In genomic region chr2:178946494-178946893, GRCh38 we compare ENCODE assay signal across 31 cellular contexts.
"Had no signal": no experiment of that assay in that cellular context is flagged by ENCODE, and none has a peak within 500 bp of the region (broad histone marks: within the 10 kb centered on the region; RNA-seq: fewer than 3 reads in every experiment).

No MANE protein-coding gene starts in this region.

- H3K4me2 ChIP-seq: PC-9 had no signal

- H3K36me3 ChIP-seq: WERI-Rb-1 had no signal

- H3K27ac ChIP-seq: PC-9, SK-N-MC, WERI-Rb-1 had no signal

- H3K27me3 Mint-ChIP-seq: activated CD4-positive, alpha-beta memory T cell treated with anti-CD3 and anti-CD28 coated beads, Interleukin-2, amount 10 ng/mL, durations not matched to agents 7 days and 5 days; activated CD8-positive, alpha-beta memory T cell treated with anti-CD3 and anti-CD28 coated beads, Interleukin-2, amount 10 ng/mL, durations not matched to agents 7 days and 5 days; activated naive CD4-positive, alpha-beta T cell treated with anti-CD3 and anti-CD28 coated beads, Interleukin-2, amount 10 ng/mL, durations not matched to agents 7 days and 5 days; activated naive CD8-positive, alpha-beta T cell; activated naive CD8-positive, alpha-beta T cell treated with anti-CD3 and anti-CD28 coated beads, Interleukin-2, amount 50 U/mL, for 24 hours; brain had no signal

- H3K36me3 Mint-ChIP-seq: activated CD8-positive, alpha-beta memory T cell treated with anti-CD3 and anti-CD28 coated beads, Interleukin-2, amount 10 ng/mL, durations not matched to agents 7 days and 5 days; brain had no signal

- H2AFZ ChIP-seq: PC-9 had no signal

- H3K4me3 ChIP-seq: PC-9, SK-N-MC had no signal

- H3K4me3 Mint-ChIP-seq: activated CD4-positive, alpha-beta memory T cell treated with anti-CD3 and anti-CD28 coated beads, Interleukin-2, amount 10 ng/mL, durations not matched to agents 7 days and 5 days; activated CD8-positive, alpha-beta memory T cell treated with anti-CD3 and anti-CD28 coated beads, Interleukin-2, amount 10 ng/mL, durations not matched to agents 7 days and 5 days; activated naive CD4-positive, alpha-beta T cell treated with anti-CD3 and anti-CD28 coated beads, Interleukin-2, amount 10 ng/mL, durations not matched to agents 7 days and 5 days; activated naive CD8-positive, alpha-beta T cell; activated naive CD8-positive, alpha-beta T cell treated with anti-CD3 and anti-CD28 coated beads, Interleukin-2, amount 50 U/mL, for 24 hours; brain had no signal

- DNase-seq: activated CD4-positive, alpha-beta memory T cell treated with anti-CD3 and anti-CD28 coated beads, Interleukin-2, amount 10 ng/mL, durations not matched to agents 7 days and 5 days; activated CD4-positive, alpha-beta T cell treated with anti-CD3 and anti-CD28 coated beads for 1 hour; activated CD4-positive, alpha-beta T cell treated with anti-CD3 and anti-CD28 coated beads for 48 hours; activated CD4-positive, CD25-positive, alpha-beta regulatory T cell; activated CD8-positive, alpha-beta memory T cell treated with anti-CD3 and anti-CD28 coated beads for 24 hours; activated CD8-positive, alpha-beta memory T cell treated with anti-CD3 and anti-CD28 coated beads, Interleukin-2, amount 10 ng/mL, durations not matched to agents 7 days and 5 days; activated CD8-positive, alpha-beta memory T cell treated with anti-CD3 and anti-CD28 coated beads, Interleukin-2, amount 50 U/mL, for 48 hours; activated effector memory CD4-positive, alpha-beta T cell treated with Interleukin-2 at 50 U/mL for 16 hours; activated naive CD4-positive, alpha-beta T cell treated with anti-CD3 and anti-CD28 coated beads, Interleukin-2, amount 10 ng/mL, durations not matched to agents 7 days and 5 days; activated naive CD8-positive, alpha-beta T cell treated with anti-CD3 and anti-CD28 coated beads, Interleukin-2, amount 50 U/mL, for 24 hours; activated T-cell treated with anti-CD3 and anti-CD28 coated beads, Interleukin-2, amount 50 U/mL, for 48 hours; central memory CD4-positive, alpha-beta T cell; Kasumi-1; KG1; NCI-H1092 treated with DMSO at 0.1 percent for 48 hours; NCI-H1417; NCI-H146; NCI-H187; NCI-H2029 treated with DMSO at 0.1 percent for 48 hours; NCI-H2107; NCI-H2171; NCI-H510A; NCI-H526; NCI-H748 treated with DMSO at 0.1 percent for 48 hours; PC-9; Right ventricle myocardium superior; T1000; WERI-Rb-1 had no signal

- H3K4me1 Mint-ChIP-seq: activated CD4-positive, alpha-beta memory T cell treated with anti-CD3 and anti-CD28 coated beads, Interleukin-2, amount 10 ng/mL, durations not matched to agents 7 days and 5 days; activated CD8-positive, alpha-beta memory T cell treated with anti-CD3 and anti-CD28 coated beads, Interleukin-2, amount 10 ng/mL, durations not matched to agents 7 days and 5 days; activated naive CD4-positive, alpha-beta T cell treated with anti-CD3 and anti-CD28 coated beads, Interleukin-2, amount 10 ng/mL, durations not matched to agents 7 days and 5 days; activated naive CD8-positive, alpha-beta T cell treated with anti-CD3 and anti-CD28 coated beads, Interleukin-2, amount 50 U/mL, for 24 hours had no signal

- ATAC-seq: activated CD8-positive, alpha-beta memory T cell treated with anti-CD3 and anti-CD28 coated beads, Interleukin-2, amount 10 ng/mL, durations not matched to agents 7 days and 5 days; activated naive CD8-positive, alpha-beta T cell treated with anti-CD3 and anti-CD28 coated beads, Interleukin-2, amount 50 U/mL, for 24 hours had no signal

- H3K9me3 Mint-ChIP-seq: activated CD4-positive, alpha-beta memory T cell treated with anti-CD3 and anti-CD28 coated beads, Interleukin-2, amount 10 ng/mL, durations not matched to agents 7 days and 5 days; activated naive CD8-positive, alpha-beta T cell treated with anti-CD3 and anti-CD28 coated beads, Interleukin-2, amount 50 U/mL, for 24 hours had no signal

- H3K27ac Mint-ChIP-seq: activated CD4-positive, alpha-beta memory T cell treated with anti-CD3 and anti-CD28 coated beads, Interleukin-2, amount 10 ng/mL, durations not matched to agents 7 days and 5 days; activated CD8-positive, alpha-beta memory T cell treated with anti-CD3 and anti-CD28 coated beads, Interleukin-2, amount 10 ng/mL, durations not matched to agents 7 days and 5 days; activated naive CD4-positive, alpha-beta T cell treated with anti-CD3 and anti-CD28 coated beads, Interleukin-2, amount 10 ng/mL, durations not matched to agents 7 days and 5 days; activated naive CD8-positive, alpha-beta T cell; activated naive CD8-positive, alpha-beta T cell treated with anti-CD3 and anti-CD28 coated beads, Interleukin-2, amount 50 U/mL, for 24 hours had no signal
